In the genomic region with DNA sequence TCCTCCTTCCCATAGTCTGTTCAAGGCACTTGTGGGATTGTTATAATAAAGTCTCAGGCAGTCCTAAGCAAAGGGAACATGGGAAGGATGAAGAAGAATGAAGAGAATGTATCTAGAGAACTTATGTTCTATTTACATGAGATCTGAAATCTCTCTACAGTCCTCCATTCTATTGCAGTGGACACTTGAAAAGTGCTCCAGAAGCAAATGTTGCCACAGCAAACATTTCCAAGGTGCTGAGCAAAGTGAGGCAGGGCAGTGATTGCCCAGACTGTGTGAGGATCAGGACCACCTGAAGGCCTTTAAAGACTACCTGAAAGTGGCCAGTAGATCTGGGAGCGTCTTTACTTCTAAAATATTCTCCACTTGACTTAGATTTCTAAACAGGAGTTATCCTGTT, we compare ENCODE assay signal across 10 cellular contexts.
"Had no signal": no experiment of that assay in that cellular context is flagged by ENCODE, and none has a peak within 500 bp of the region (broad histone marks: within the 10 kb centered on the region; RNA-seq: fewer than 3 reads in every experiment).

No MANE protein-coding gene starts in this region.

- H3K27ac Mint-ChIP-seq: HFFc6 had no signal

- H3K9ac ChIP-seq: GM23248 had no signal

- H3K4me1 ChIP-seq: HAP-1 had no signal

- H3K9me3 ChIP-seq: HAP-1 had no signal

- H3K36me3 ChIP-seq: HAP-1 had no signal

- ATAC-seq: HCT116, K562 had no signal

- H3K4me3 Mint-ChIP-seq: HFFc6 had no signal

- DNase-seq: GM23248, GOT3, H7, HFFc6, IMR-90, KG1 had no signal

- H3K27ac ChIP-seq: GM23248, HL-60 had no signal

- H2AFZ ChIP-seq: GM23248 had no signal

- H3K4me3 ChIP-seq: GM23248, HAP-1, K562 had no signal
